In genomic region chr11:62088331-62088933, GRCh38 we compare ENCODE assay signal across 1 cellular context.
TF ChIP-seq lines count a peak whose summit lies in the region.

No MANE protein-coding gene starts in this region.

TF ChIP-seq in HepG2, 621 proteins besides CTCF, POLR2A, EP300 and RAD21 (continued from another document):
- no peak for TF ChIP-seq PRDM10 (CRISPR knock-in tag; IDR thresholded peaks at IDR 0.05; ENCODE audit: low read depth)
- TF ChIP-seq ZNF777 (CRISPR knock-in tag; IDR thresholded peaks at IDR 0.05): no peak
- no peak for TF ChIP-seq ZNF350 (CRISPR knock-in tag; IDR thresholded peaks at IDR 0.05; ENCODE audit: borderline replicate concordance, low read depth)
